Comparison of ENCODE assay signal across 13 cellular contexts in genomic region chr3:58527440-58527839, GRCh38. TPM values are rescaled to one million over a fixed set of nuclear protein-coding genes. Genes with fewer than 3 reads are reported as not detected.
"Had no signal": no experiment of that assay in that cellular context is flagged by ENCODE, and none has a peak within 500 bp of the region (broad histone marks: within the 10 kb centered on the region; RNA-seq: fewer than 3 reads in every experiment).

No MANE protein-coding gene starts in this region.

RNA-seq across cellular contexts. Expression of gene ACOX2, which starts 9.6 kb away (rescaled TPM):
- total RNA-seq: activated naive CD4-positive, alpha-beta T cell treated with anti-CD3 and anti-CD28 coated beads for 36 hours; activated naive CD4-positive, alpha-beta T cell treated with anti-CD3 and anti-CD28 coated beads, Interleukin-2, amount 50 U/mL, for 72 hours; activated naive CD8-positive, alpha-beta T cell treated with anti-CD3 and anti-CD28 coated beads for 36 hours; activated naive CD8-positive, alpha-beta T cell treated with anti-CD3 and anti-CD28 coated beads, Interleukin-2, amount 10 ng/mL, durations not matched to agents 7 days and 5 days; activated T-cell treated with anti-CD3 and anti-CD28 coated beads, Interleukin-2, amount 50 U/mL, for 4 hours; activated T-cell treated with anti-CD3 and anti-CD28 coated beads, Interleukin-2, amount 50 U/mL, for 72 hours; activated T-helper 1 cell treated with anti-CD3 and anti-CD28 coated beads, Interleukin-12 subunit alpha, Interleukin-12 subunit beta, Interleukin-2, Interleukin-4 antibody, amounts not matched to agents 30 ng/mL and 10 ng/mL and 1 ng/mL, durations not matched to agents 14 hours and 24 hours and 36 hours; activated T-helper 17 cell treated with anti-CD3 and anti-CD28 coated beads, Interleukin-2, amount 50 U/mL, for 72 hours; activated T-helper 2 cell treated with anti-CD3 and anti-CD28 coated beads, Interferon-gamma antibody, Interleukin-2, Interleukin-4, amounts not matched to agents 10 μg/mL and 5 μg/mL and 100 μg/mL, durations not matched to agents 14 hours and 24 hours and 36 hours had no signal

RNA-seq across cellular contexts. Expression of gene FAM107A, which starts 49.8 kb away (rescaled TPM):
- total RNA-seq: activated naive CD4-positive, alpha-beta T cell treated with anti-CD3 and anti-CD28 coated beads for 36 hours; activated naive CD4-positive, alpha-beta T cell treated with anti-CD3 and anti-CD28 coated beads, Interleukin-2, amount 50 U/mL, for 72 hours; activated naive CD8-positive, alpha-beta T cell treated with anti-CD3 and anti-CD28 coated beads for 36 hours; activated naive CD8-positive, alpha-beta T cell treated with anti-CD3 and anti-CD28 coated beads, Interleukin-2, amount 10 ng/mL, durations not matched to agents 7 days and 5 days; activated T-cell treated with anti-CD3 and anti-CD28 coated beads, Interleukin-2, amount 50 U/mL, for 4 hours; activated T-cell treated with anti-CD3 and anti-CD28 coated beads, Interleukin-2, amount 50 U/mL, for 72 hours; activated T-helper 1 cell treated with anti-CD3 and anti-CD28 coated beads, Interleukin-12 subunit alpha, Interleukin-12 subunit beta, Interleukin-2, Interleukin-4 antibody, amounts not matched to agents 30 ng/mL and 10 ng/mL and 1 ng/mL, durations not matched to agents 14 hours and 24 hours and 36 hours; activated T-helper 17 cell treated with anti-CD3 and anti-CD28 coated beads, Interleukin-2, amount 50 U/mL, for 72 hours; activated T-helper 2 cell treated with anti-CD3 and anti-CD28 coated beads, Interferon-gamma antibody, Interleukin-2, Interleukin-4, amounts not matched to agents 10 μg/mL and 5 μg/mL and 100 μg/mL, durations not matched to agents 14 hours and 24 hours and 36 hours; astrocyte; bronchial epithelial cell; cardiac muscle cell; chondrocyte had no signal
- polyA plus RNA-seq: cardiac muscle cell had no signal
